In the genomic region with DNA sequence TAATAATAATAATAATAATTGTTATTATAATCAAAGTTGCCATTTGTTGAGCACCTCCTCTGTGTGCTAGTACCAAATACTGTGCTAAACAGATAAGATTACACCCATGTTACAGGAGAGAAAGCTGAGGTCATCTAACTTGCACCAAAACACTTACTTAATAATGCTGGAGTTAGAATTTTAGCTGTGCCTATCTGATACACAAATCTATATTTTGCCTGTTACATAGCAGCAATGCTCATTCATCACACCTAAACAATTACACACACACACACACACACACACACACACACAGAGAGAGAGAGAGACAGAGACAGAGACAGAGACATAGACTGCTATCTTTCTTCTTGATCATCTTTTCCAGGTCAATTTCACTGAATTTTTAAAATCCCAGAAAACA, we compare ENCODE assay signal across 37 cellular contexts.
"Had no signal": no experiment of that assay in that cellular context is flagged by ENCODE, and none has a peak within 500 bp of the region (broad histone marks: within the 10 kb centered on the region; RNA-seq: fewer than 3 reads in every experiment).

No MANE protein-coding gene starts in this region.

- H3K4me3 ChIP-seq: adrenal gland, body of pancreas, breast epithelium had no signal

- DNase-seq: activated B cell treated with CpG ODN at 0.5 μM for 24 hours; activated CD4-positive, alpha-beta memory T cell treated with anti-CD3 and anti-CD28 coated beads for 36 hours; activated CD4-positive, alpha-beta T cell treated with anti-CD3 and anti-CD28 coated beads for 4 hours; activated CD4-positive, alpha-beta T cell treated with anti-CD3 and anti-CD28 coated beads, Interleukin-2, amount 10 ng/mL, durations not matched to agents 24 days and 14 days; activated CD4-positive, alpha-beta T cell treated with anti-CD3 and anti-CD28 coated beads, Interleukin-2, amount 50 U/mL, for 1 hour; activated CD4-positive, alpha-beta T cell treated with anti-CD3 and anti-CD28 coated beads, Interleukin-2, amount 50 U/mL, for 4 hours; activated CD4-positive, CD25-positive, alpha-beta regulatory T cell treated with anti-CD3 and anti-CD28 coated beads, Interleukin-2, amount 50 U/mL, for 72 hours; activated CD8-positive, alpha-beta memory T cell treated with anti-CD3 and anti-CD28 coated beads, Interleukin-2, amount 50 U/mL, for 4 hours; activated CD8-positive, alpha-beta T cell treated with anti-CD3 and anti-CD28 coated beads for 36 hours; activated effector memory CD4-positive, alpha-beta T cell treated with anti-CD3 and anti-CD28 coated beads, Interleukin-2, amount 50 U/mL, for 16 hours; activated gamma-delta T cell treated with Interleukin-2 at 50 U/mL for 16 hours; activated naive CD4-positive, alpha-beta T cell; activated naive CD4-positive, alpha-beta T cell treated with anti-CD3 and anti-CD28 coated beads for 36 hours; activated naive CD4-positive, alpha-beta T cell treated with anti-CD3 and anti-CD28 coated beads, Interleukin-2, amount 50 U/mL, for 16 hours; activated naive CD8-positive, alpha-beta T cell treated with anti-CD3 and anti-CD28 coated beads for 36 hours; activated T-cell treated with anti-CD3 and anti-CD28 coated beads for 4 hours; activated T-cell treated with anti-CD3 and anti-CD28 coated beads, Interleukin-2, amount 50 U/mL, for 1 hour; activated T-cell treated with anti-CD3 and anti-CD28 coated beads, Interleukin-2, amount 50 U/mL, for 4 hours; activated T-cell treated with anti-CD3 and anti-CD28 coated beads, Interleukin-2, amount 50 U/mL, for 72 hours; adrenal gland; amniotic stem cell; aorta; body of pancreas; brain microvascular endothelial cell; central memory CD4-positive, alpha-beta T cell; T-helper 1 cell; T-helper 2 cell; T-helper 9 cell had no signal

- H3K36me3 ChIP-seq: adrenal gland, brain microvascular endothelial cell, breast epithelium had no signal

- H3K9me3 Mint-ChIP-seq: activated B cell treated with CpG ODN at 0.5 μM for 24 hours; activated CD4-positive, alpha-beta memory T cell treated with anti-CD3 and anti-CD28 coated beads for 36 hours; activated CD4-positive, alpha-beta T cell treated with anti-CD3 and anti-CD28 coated beads, Interleukin-2, amount 10 ng/mL, durations not matched to agents 24 days and 14 days; activated CD8-positive, alpha-beta T cell treated with anti-CD3 and anti-CD28 coated beads for 36 hours; activated naive CD4-positive, alpha-beta T cell treated with anti-CD3 and anti-CD28 coated beads for 36 hours; activated naive CD4-positive, alpha-beta T cell treated with anti-CD3 and anti-CD28 coated beads, Interleukin-2, amount 50 U/mL, for 72 hours; activated naive CD8-positive, alpha-beta T cell treated with anti-CD3 and anti-CD28 coated beads for 36 hours; activated T-cell treated with anti-CD3 and anti-CD28 coated beads, Interleukin-2, amount 50 U/mL, for 4 hours; activated T-cell treated with anti-CD3 and anti-CD28 coated beads, Interleukin-2, amount 50 U/mL, for 72 hours; activated T-helper 1 cell treated with anti-CD3 and anti-CD28 coated beads, Interleukin-12 subunit alpha, Interleukin-12 subunit beta, Interleukin-2, Interleukin-4 antibody, amounts not matched to agents 30 ng/mL and 10 ng/mL and 1 ng/mL, durations not matched to agents 14 hours and 24 hours and 36 hours; activated T-helper 17 cell treated with anti-CD3 and anti-CD28 coated beads, Interleukin-2, amount 50 U/mL, for 72 hours; T-helper 1 cell treated with Interleukin-12 subunit alpha and Interleukin-12 subunit beta and Interleukin-4 antibody, amounts not matched to agents 30 μg/mL and 1 μg/mL, for 36 hours; T-helper 2 cell treated with Interferon-gamma antibody and Interleukin-4, amounts not matched to agents 5 μg/mL and 100 μg/mL, for 36 hours had no signal

- FAIRE-seq: astrocyte, TTC549 had no signal

- H3K27me3 Mint-ChIP-seq: activated CD4-positive, alpha-beta memory T cell treated with anti-CD3 and anti-CD28 coated beads for 36 hours; activated CD8-positive, alpha-beta T cell treated with anti-CD3 and anti-CD28 coated beads for 36 hours; activated naive CD8-positive, alpha-beta T cell treated with anti-CD3 and anti-CD28 coated beads for 36 hours; activated T-helper 17 cell treated with anti-CD3 and anti-CD28 coated beads, Interleukin-2, amount 50 U/mL, for 72 hours had no signal

- ATAC-seq: activated CD8-positive, alpha-beta T cell treated with anti-CD3 and anti-CD28 coated beads for 36 hours; activated naive CD4-positive, alpha-beta T cell treated with anti-CD3 and anti-CD28 coated beads, Interleukin-2, amount 50 U/mL, for 72 hours; activated T-cell treated with anti-CD3 and anti-CD28 coated beads, Interleukin-2, amount 50 U/mL, for 4 hours; activated T-cell treated with anti-CD3 and anti-CD28 coated beads, Interleukin-2, amount 50 U/mL, for 72 hours; activated T-helper 17 cell treated with anti-CD3 and anti-CD28 coated beads, Interleukin-2, amount 50 U/mL, for 72 hours; body of pancreas had no signal

- H3K27me3 ChIP-seq: adrenal gland, body of pancreas, brain microvascular endothelial cell, breast epithelium had no signal

- H3K27ac ChIP-seq: adrenal gland, body of pancreas, brain microvascular endothelial cell, breast epithelium, VCaP had no signal

- H3K27ac Mint-ChIP-seq: activated B cell treated with CpG ODN at 0.5 μM for 24 hours; activated CD4-positive, alpha-beta memory T cell treated with anti-CD3 and anti-CD28 coated beads for 36 hours; activated CD4-positive, alpha-beta T cell treated with anti-CD3 and anti-CD28 coated beads, Interleukin-2, amount 10 ng/mL, durations not matched to agents 24 days and 14 days; activated CD8-positive, alpha-beta T cell treated with anti-CD3 and anti-CD28 coated beads for 36 hours; activated naive CD4-positive, alpha-beta T cell treated with anti-CD3 and anti-CD28 coated beads for 36 hours; activated naive CD4-positive, alpha-beta T cell treated with anti-CD3 and anti-CD28 coated beads, Interleukin-2, amount 50 U/mL, for 72 hours; activated naive CD8-positive, alpha-beta T cell treated with anti-CD3 and anti-CD28 coated beads for 36 hours; activated T-cell treated with anti-CD3 and anti-CD28 coated beads, Interleukin-2, amount 50 U/mL, for 72 hours; activated T-helper 1 cell treated with anti-CD3 and anti-CD28 coated beads, Interleukin-12 subunit alpha, Interleukin-12 subunit beta, Interleukin-2, Interleukin-4 antibody, amounts not matched to agents 30 ng/mL and 10 ng/mL and 1 ng/mL, durations not matched to agents 14 hours and 24 hours and 36 hours; activated T-helper 17 cell treated with anti-CD3 and anti-CD28 coated beads, Interleukin-2, amount 50 U/mL, for 72 hours; T-helper 1 cell treated with Interleukin-12 subunit alpha and Interleukin-12 subunit beta and Interleukin-4 antibody, amounts not matched to agents 30 μg/mL and 1 μg/mL, for 36 hours; T-helper 2 cell treated with Interferon-gamma antibody and Interleukin-4, amounts not matched to agents 5 μg/mL and 100 μg/mL, for 36 hours had no signal

- H3K36me3 Mint-ChIP-seq: activated CD4-positive, alpha-beta memory T cell treated with anti-CD3 and anti-CD28 coated beads for 36 hours; activated naive CD4-positive, alpha-beta T cell treated with anti-CD3 and anti-CD28 coated beads, Interleukin-2, amount 50 U/mL, for 72 hours; activated naive CD8-positive, alpha-beta T cell treated with anti-CD3 and anti-CD28 coated beads for 36 hours had no signal

- H3K4me3 Mint-ChIP-seq: activated B cell treated with CpG ODN at 0.5 μM for 24 hours; activated CD4-positive, alpha-beta memory T cell treated with anti-CD3 and anti-CD28 coated beads for 36 hours; activated CD4-positive, alpha-beta T cell treated with anti-CD3 and anti-CD28 coated beads, Interleukin-2, amount 10 ng/mL, durations not matched to agents 24 days and 14 days; activated CD8-positive, alpha-beta T cell treated with anti-CD3 and anti-CD28 coated beads for 36 hours; activated naive CD4-positive, alpha-beta T cell treated with anti-CD3 and anti-CD28 coated beads for 36 hours; activated naive CD8-positive, alpha-beta T cell treated with anti-CD3 and anti-CD28 coated beads for 36 hours; activated T-cell treated with anti-CD3 and anti-CD28 coated beads, Interleukin-2, amount 50 U/mL, for 4 hours; activated T-cell treated with anti-CD3 and anti-CD28 coated beads, Interleukin-2, amount 50 U/mL, for 72 hours; activated T-helper 1 cell treated with anti-CD3 and anti-CD28 coated beads, Interleukin-12 subunit alpha, Interleukin-12 subunit beta, Interleukin-2, Interleukin-4 antibody, amounts not matched to agents 30 ng/mL and 10 ng/mL and 1 ng/mL, durations not matched to agents 14 hours and 24 hours and 36 hours; activated T-helper 17 cell treated with anti-CD3 and anti-CD28 coated beads, Interleukin-2, amount 50 U/mL, for 72 hours; T-helper 1 cell treated with Interleukin-12 subunit alpha and Interleukin-12 subunit beta and Interleukin-4 antibody, amounts not matched to agents 30 μg/mL and 1 μg/mL, for 36 hours; T-helper 2 cell treated with Interferon-gamma antibody and Interleukin-4, amounts not matched to agents 5 μg/mL and 100 μg/mL, for 36 hours had no signal

- H3K4me1 ChIP-seq: adrenal gland, breast epithelium had no signal

- H3K4me1 Mint-ChIP-seq: activated B cell treated with CpG ODN at 0.5 μM for 24 hours had no signal

- H3K9me3 ChIP-seq: adrenal gland, body of pancreas, breast epithelium had no signal
